1 cellular context compared by ENCODE assay signal in genomic region chr5:168897387-168898122, GRCh38.
TF ChIP-seq lines count a peak whose summit lies in the region.

No MANE protein-coding gene starts in this region.

TF ChIP-seq in GM23338, 12 proteins besides CTCF, POLR2A, EP300 and RAD21 (continued from another document):
- TF ChIP-seq ZNF462 (CRISPR knock-in tag; IDR thresholded peaks at IDR 0.05): no peak
- no peak for TF ChIP-seq ETS1 (IDR thresholded peaks at IDR 0.05)
- TF ChIP-seq ZNF114 (CRISPR knock-in tag; IDR thresholded peaks at IDR 0.05): no peak
